In the genomic region with DNA sequence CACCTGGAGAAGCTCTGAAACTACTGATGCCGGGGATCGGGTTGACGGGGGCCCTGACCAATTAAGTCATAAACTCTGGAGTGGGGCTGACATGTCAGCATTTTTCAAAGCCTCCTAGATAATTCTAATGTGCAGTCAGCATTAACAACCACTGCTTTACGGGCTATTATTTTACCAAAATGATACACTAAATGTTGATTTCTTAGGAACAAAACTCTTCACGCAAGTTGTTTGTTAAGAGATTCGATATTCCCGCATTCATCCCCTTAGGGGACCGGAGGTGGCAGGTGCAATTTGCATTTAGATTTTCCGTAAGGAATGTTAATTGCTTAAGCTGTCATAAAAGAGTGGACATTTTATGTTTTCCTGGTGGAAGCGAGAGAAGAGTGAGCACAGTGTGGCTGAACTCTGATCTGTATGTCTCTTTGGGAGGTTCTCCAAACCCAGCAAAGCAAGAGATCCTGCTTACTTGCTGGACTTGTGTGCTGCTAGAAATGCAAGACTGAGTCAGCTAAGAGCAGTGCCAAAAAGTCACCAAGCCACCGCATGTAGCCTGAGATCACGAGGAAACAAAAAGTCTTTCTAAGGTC, we compare ENCODE assay signal across 12 cellular contexts.
A peak's percentile ranks its signal among the peaks of the same experiment; 100 is the strongest.
DNase-seq lines count a peak whose midpoint lies in the region; ATAC-seq, FAIRE-seq and TF ChIP-seq lines count a peak whose summit lies in the region.
"Had no signal": no experiment of that assay in that cellular context is flagged by ENCODE, and none has a peak within 500 bp of the region (broad histone marks: within the 10 kb centered on the region; RNA-seq: fewer than 3 reads in every experiment).

No MANE protein-coding gene starts in this region.

- H3K4me1 ChIP-seq in OCI-LY3 (ENCODE audit: low read length) (peaks cover 70% of the 10 kb centered on the region), MM.1S (ENCODE audit: low read length) (no peaks in the 10 kb centered on the region)

- H3K9me3 Mint-ChIP-seq in stimulated activated memory B cell treated with anti-CD40 and anti-IgM and Interleukin-4, amounts not matched to agents 10 μg/mL and 1 μg/mL and 100 μg/mL, for 72 hours = no peaks in the 10 kb centered on the region
- H3K9me3 Mint-ChIP-seq: immature natural killer cell had no signal

- H3K27ac ChIP-seq in OCI-LY3 (ENCODE audit: low read length) = peak overlapping the region; percentile 56
- H3K27ac ChIP-seq in MM.1S (ENCODE audit: low read length) = no peak overlapping the region

- no peak for ATAC-seq in stimulated activated memory B cell treated with anti-CD40 and anti-IgM and Interleukin-4, amounts not matched to agents 10 μg/mL and 1 μg/mL and 100 μg/mL, for 72 hours
- ATAC-seq: GM12878 had no signal

- no peaks in the 10 kb centered on the region for H3K36me3 Mint-ChIP-seq in stimulated activated memory B cell treated with anti-CD40 and anti-IgM and Interleukin-4, amounts not matched to agents 10 μg/mL and 1 μg/mL and 100 μg/mL, for 72 hours
- H3K36me3 Mint-ChIP-seq: immature natural killer cell had no signal

- peak; percentile 50 for DNase-seq in HuH-7 (ENCODE audit: low spot score)
- DNase-seq in fibroblast of villous mesenchyme (ENCODE audit: low read depth) = peak; percentile 53
- no peak for DNase-seq in MM.1S
- DNase-seq in GM12891 (ENCODE audit: insufficient read length, low spot score) = no peak
- no peak for DNase-seq in NCI-H82 treated with DMSO at 0.1 percent for 48 hours (lab: John Stamatoyannopoulos, UW; ENCODE audit: unreplicated experiment)
- DNase-seq: central memory CD4-positive, alpha-beta T cell; immature natural killer cell; OCI-M1 had no signal

- no peak for TF ChIP-seq POLR2A in GM12891 (IDR thresholded peaks at IDR 0.05; ENCODE audit: low read depth, low read length)

- H3K27me3 ChIP-seq in OCI-LY3 (ENCODE audit: low read depth, low read length) = no peaks in the 10 kb centered on the region
- H3K27me3 ChIP-seq in MM.1S (replicated peaks; ENCODE audit: insufficient read depth, low read length) = no peaks in the 10 kb centered on the region

- peak overlapping the region; percentile 58 for H3K27ac Mint-ChIP-seq in stimulated activated memory B cell treated with anti-CD40 and anti-IgM and Interleukin-4, amounts not matched to agents 10 μg/mL and 1 μg/mL and 100 μg/mL, for 72 hours
- H3K27ac Mint-ChIP-seq: immature natural killer cell had no signal

- H3K79me2 ChIP-seq in OCI-LY3 (ENCODE audit: low read length) (no peaks in the 10 kb centered on the region), MM.1S (ENCODE audit: low read length) (no peaks in the 10 kb centered on the region)

- no peaks in the 10 kb centered on the region for H3K27me3 Mint-ChIP-seq in stimulated activated memory B cell treated with anti-CD40 and anti-IgM and Interleukin-4, amounts not matched to agents 10 μg/mL and 1 μg/mL and 100 μg/mL, for 72 hours

- H2AFZ ChIP-seq in OCI-LY3 (ENCODE audit: low read depth, low read length) (peak overlapping the region; percentile 40), MM.1S (ENCODE audit: low read length) (no peak overlapping the region)

- H3K4me1 Mint-ChIP-seq in stimulated activated memory B cell treated with anti-CD40 and anti-IgM and Interleukin-4, amounts not matched to agents 10 μg/mL and 1 μg/mL and 100 μg/mL, for 72 hours = peaks cover 30% of the 10 kb centered on the region
- H3K4me1 Mint-ChIP-seq: immature natural killer cell had no signal

- no peaks in the 10 kb centered on the region for H3K9me2 ChIP-seq in MM.1S (replicated peaks; ENCODE audit: insufficient read depth, low read length)

- H3K36me3 ChIP-seq in OCI-LY3 (replicated peaks; ENCODE audit: low read depth, low read length) (no peaks in the 10 kb centered on the region), MM.1S (replicated peaks; ENCODE audit: insufficient read depth, low read length) (no peaks in the 10 kb centered on the region)

- H4K20me1 ChIP-seq in OCI-LY3 (ENCODE audit: insufficient read depth, low read length) (no peaks in the 10 kb centered on the region), MM.1S (ENCODE audit: insufficient read depth, low read length) (no peaks in the 10 kb centered on the region)

- no peaks in the 10 kb centered on the region for H3F3A ChIP-seq in MM.1S (ENCODE audit: insufficient read depth, low read length)

- H3K4me3 Mint-ChIP-seq in stimulated activated memory B cell treated with anti-CD40 and anti-IgM and Interleukin-4, amounts not matched to agents 10 μg/mL and 1 μg/mL and 100 μg/mL, for 72 hours = no peak overlapping the region
- H3K4me3 Mint-ChIP-seq: immature natural killer cell had no signal

- H3K4me3 ChIP-seq in OCI-LY3 (ENCODE audit: low read length) (no peak overlapping the region), fibroblast of villous mesenchyme (ENCODE audit: low read depth, low read length) (no peak overlapping the region), MM.1S (ENCODE audit: low read length) (no peak overlapping the region)
- H3K4me3 ChIP-seq: GM12878, skin epidermis had no signal

- H3K4me2 ChIP-seq in OCI-LY3 (ENCODE audit: low read length) (peak overlapping the region; percentile 40), MM.1S (ENCODE audit: low read depth, low read length) (no peak overlapping the region)

- FAIRE-seq in GM12891 (lab: Jason Lieb, UNC) = no peak
- FAIRE-seq: GM12878 had no signal

- H3K9ac ChIP-seq in OCI-LY3 (ENCODE audit: low read length) = peak overlapping the region; percentile 47
- no peak overlapping the region for H3K9ac ChIP-seq in MM.1S (ENCODE audit: low read length)

- H3K9me3 ChIP-seq in OCI-LY3 (ENCODE audit: insufficient read depth, low read length) = no peaks in the 10 kb centered on the region
- H3K9me3 ChIP-seq in MM.1S (replicated peaks; ENCODE audit: insufficient read depth, low read length) = no peaks in the 10 kb centered on the region

- TF ChIP-seq CTCF in OCI-LY3 (IDR thresholded peaks at IDR 0.05; ENCODE audit: low read depth, low read length) (no peak), fibroblast of villous mesenchyme (IDR thresholded peaks at IDR 0.05; ENCODE audit: insufficient read depth, low read depth, low read length) (no peak), MM.1S (IDR thresholded peaks at IDR 0.05; ENCODE audit: low read length) (no peak)

TF ChIP-seq in GM12891, 5 proteins besides CTCF, POLR2A, EP300 and RAD21:
- no peak for TF ChIP-seq POLR2AphosphoS5 (IDR thresholded peaks at IDR 0.05; ENCODE audit: low read depth, low read length)
- TF ChIP-seq TAF1 (IDR thresholded peaks at IDR 0.05; ENCODE audit: low read depth, low read length) = no peak
TF ChIP-seq in GM12891: peak in this region for 0.

Comparison
In these comparisons a context has a peak if more than half of its experiments do, and no peak if none do; other contexts are left out.
1. DNase-seq: peak in HuH-7 (single experiment) and fibroblast of villous mesenchyme (single experiment); none in MM.1S (single experiment), GM12891 (single experiment) and NCI-H82 treated with DMSO at 0.1 percent for 48 hours (single experiment).